In genomic region chr9:136842380-136842948, GRCh38 we compare ENCODE assay signal across 8 cellular contexts. TPM values are rescaled to one million over a fixed set of nuclear protein-coding genes. Genes with fewer than 3 reads are reported as not detected.
DNase-seq lines count a peak whose midpoint lies in the region; ATAC-seq and TF ChIP-seq lines count a peak whose summit lies in the region.
"Not testable (repeated sequence)": the region's sequence is repeated elsewhere in the genome, so short reads cannot be mapped to it uniquely, and the experiment has no call there.

TSS of gene AJM1 (plus strand) at chr9:136842478. CDS start at chr9:136844415, 1,937 bp downstream.

- H3K27me3 ChIP-seq in gastroesophageal sphincter (peaks cover 50% of the 10 kb centered on the region), stomach smooth muscle (ENCODE audit: control insufficient read depth in 1 of 2, insufficient read depth in 2 of 2, low read length in 2 of 2) (peaks cover 9 to 33% of the 10 kb centered on the region in 2 donors)

- peak within 1 kb of the TSS in 1 of 2 donors; percentile 32 for H3K9ac ChIP-seq in stomach smooth muscle (ENCODE audit: low read length in 2 of 2)

- TF ChIP-seq CTCF in gastroesophageal sphincter (IDR thresholded peaks at IDR 0.05) = peak in 3 of 4 experiments; percentile 86 to 95 (median 87)

- ATAC-seq in HG02571 (IDR thresholded peaks at IDR 0.05; ENCODE audit: unreplicated experiment) = peak; percentile 54
- peak; percentile 83 for ATAC-seq in gastroesophageal sphincter

- peak within 1 kb of the TSS; percentile 81 for H3K4me3 Mint-ChIP-seq in activated naive CD4-positive, alpha-beta T cell treated with anti-CD3 and anti-CD28 coated beads, Interleukin-2, amount 10 ng/mL, durations not matched to agents 7 days and 5 days

- CTCF ChIA-PET in activated naive CD4-positive, alpha-beta T cell treated with anti-CD3 and anti-CD28 coated beads, Interleukin-2, amount 10 ng/mL, durations not matched to agents 7 days and 5 days (lab: Charles Lee) = interaction anchor here (0.8 to 2.4 kb wide), 23 partner anchors 9 to 225 kb away, joined by 3 to 15 read pairs (median 4); no protein-coding TSS in a partner anchor

- DNase-seq in GF-D8 (lab: John Stamatoyannopoulos, UW) (peak; percentile 21), NCI-H1048 (lab: John Stamatoyannopoulos, UW) (peak; percentile 68), SKM-1 treated with dmso at 0.1 percent for 144 hours (lab: John Stamatoyannopoulos, UW; ENCODE audit: unreplicated experiment) (peak; percentile 67), nucleus accumbens (lab: John Stamatoyannopoulos, UW) (peak in 55 of 56 donors; percentile 36 to 87 (median 73))
- peak; percentile 89 for DNase-seq in activated naive CD4-positive, alpha-beta T cell treated with anti-CD3 and anti-CD28 coated beads, Interleukin-2, amount 10 ng/mL, durations not matched to agents 7 days and 5 days

- not testable (repeated sequence) for TF ChIP-seq POLR2A in gastroesophageal sphincter (IDR thresholded peaks at IDR 0.05)

- H3K4me1 ChIP-seq in gastroesophageal sphincter = peaks cover 0 to 69% (median 39%) of the 10 kb centered on the region in 3 donors
- H3K4me1 ChIP-seq in stomach smooth muscle (ENCODE audit: control insufficient read depth, insufficient read depth, low read length) = peaks cover 45% of the 10 kb centered on the region

- peaks cover 21% of the 10 kb centered on the region for H3K4me1 Mint-ChIP-seq in activated naive CD4-positive, alpha-beta T cell treated with anti-CD3 and anti-CD28 coated beads, Interleukin-2, amount 10 ng/mL, durations not matched to agents 7 days and 5 days

- H3K4me3 ChIP-seq in gastroesophageal sphincter (peak within 1 kb of the TSS; percentile 34 to 53), stomach smooth muscle (ENCODE audit: low read length in 2 of 2) (peak within 1 kb of the TSS; percentile 62 to 77)

- peaks cover 44% of the 10 kb centered on the region for H3K27me3 Mint-ChIP-seq in activated naive CD4-positive, alpha-beta T cell treated with anti-CD3 and anti-CD28 coated beads, Interleukin-2, amount 10 ng/mL, durations not matched to agents 7 days and 5 days

- peak within 1 kb of the TSS in 3 of 4 donors; percentile 46 to 66 (median 47) for H3K27ac ChIP-seq in gastroesophageal sphincter
- H3K27ac ChIP-seq in stomach smooth muscle (ENCODE audit: low read length) = not testable (repeated sequence)

- not testable (repeated sequence) for H3K9me3 ChIP-seq in gastroesophageal sphincter; stomach smooth muscle (ENCODE audit: control insufficient read depth in 2 of 2, low read length in 2 of 2)

- peak within 1 kb of the TSS; percentile 49 for H3K27ac Mint-ChIP-seq in activated naive CD4-positive, alpha-beta T cell treated with anti-CD3 and anti-CD28 coated beads, Interleukin-2, amount 10 ng/mL, durations not matched to agents 7 days and 5 days

- H3K36me3 ChIP-seq in gastroesophageal sphincter = peaks cover 0 to 36% of the 10 kb centered on the region in 2 donors
- not testable (repeated sequence) for H3K36me3 ChIP-seq in stomach smooth muscle (ENCODE audit: control insufficient read depth in 2 of 2, insufficient read depth in 2 of 2, low read length in 2 of 2)

- WGBS in gastroesophageal sphincter (ENCODE audit: low coverage in 1 of 2), 2 donors = no CpG with 5 or more reads among the region's 27 CpGs

- not testable (repeated sequence) for TF ChIP-seq EP300 in gastroesophageal sphincter (IDR thresholded peaks at IDR 0.05)

- not testable (repeated sequence) for H3K9me3 Mint-ChIP-seq in activated naive CD4-positive, alpha-beta T cell treated with anti-CD3 and anti-CD28 coated beads, Interleukin-2, amount 10 ng/mL, durations not matched to agents 7 days and 5 days

- H3K36me3 Mint-ChIP-seq in activated naive CD4-positive, alpha-beta T cell treated with anti-CD3 and anti-CD28 coated beads, Interleukin-2, amount 10 ng/mL, durations not matched to agents 7 days and 5 days = not testable (repeated sequence)

RNA-seq across cellular contexts. Expression of gene AJM1, which starts in this region (rescaled TPM):
- total RNA-seq in gastroesophageal sphincter = 10 to 100 TPM in 1 of 4 donors, 1 to 10 TPM in 3; 2.5 to 10.9 (median 5.7) TPM

Comparison
In these comparisons a context has a peak if more than half of its experiments do, and no peak if none do; other contexts are left out.
1. DNase-seq: peak in every context shown above with its lines; median percentile 89 in activated naive CD4-positive, alpha-beta T cell treated with anti-CD3 and anti-CD28 coated beads, Interleukin-2, amount 10 ng/mL, durations not matched to agents 7 days and 5 days; 73 in nucleus accumbens; 68 in NCI-H1048; 67 in SKM-1 treated with dmso at 0.1 percent for 144 hours; 21 in GF-D8.